In genomic region chr1:164794310-164794709, GRCh38 we compare ENCODE assay signal across 8 cellular contexts.
DNase-seq lines count a peak whose midpoint lies in the region; ATAC-seq and TF ChIP-seq lines count a peak whose summit lies in the region.

No MANE protein-coding gene starts in this region.

- H3K36me3 Mint-ChIP-seq in T-helper 17 cell (ENCODE audit: low read depth): no peaks in the 10 kb centered on the region

- H3K4me1 ChIP-seq in ascending aorta: peaks cover 0 to 27% of the 10 kb centered on the region in 2 donors
- H3K4me1 ChIP-seq in stomach smooth muscle (ENCODE audit: control insufficient read depth, insufficient read depth, low read length): peaks cover 37% of the 10 kb centered on the region

- no peaks in the 10 kb centered on the region for H3K4me1 Mint-ChIP-seq in T-helper 17 cell

- no peak overlapping the region for H3K27ac Mint-ChIP-seq in T-helper 17 cell

- H3K27ac ChIP-seq in ascending aorta (peak overlapping the region; percentile 72 to 82), stomach smooth muscle (ENCODE audit: low read length) (peak overlapping the region; percentile 79)

- H3K36me3 ChIP-seq in ascending aorta (no peaks in the 10 kb centered on the region), stomach smooth muscle (ENCODE audit: control insufficient read depth in 2 of 2, insufficient read depth in 2 of 2, low read length in 2 of 2) (peaks cover 8 to 14% of the 10 kb centered on the region in 2 donors)

- H3K4me3 Mint-ChIP-seq in T-helper 17 cell: no peak overlapping the region

- H3K9me3 ChIP-seq in ascending aorta (no peaks in the 10 kb centered on the region), stomach smooth muscle (ENCODE audit: control insufficient read depth in 2 of 2, low read length in 2 of 2) (no peaks in the 10 kb centered on the region), T-helper 17 cell (ENCODE audit: control insufficient read depth, low read length, poor library complexity, severe bottlenecking) (no peaks in the 10 kb centered on the region)

- DNase-seq in HPDE6-E6E7 (ENCODE audit: extremely low spot score) (peak; percentile 72), ascending aorta (ENCODE audit: low spot score in 2 of 2) (peak; percentile 28 to 81), left ventricle myocardium superior (no peak), T-helper 17 cell (no peak), NCI-H69 (lab: John Stamatoyannopoulos, UW) (no peak)
- DNase-seq in stimulated activated naive CD4-positive, alpha-beta T cell (lab: John Stamatoyannopoulos, UW): no peak

- ATAC-seq in left ventricle myocardium superior (peak; percentile 87), GM19395 (IDR thresholded peaks at IDR 0.05; ENCODE audit: unreplicated experiment) (no peak), T-helper 17 cell (no peak)

- H3K4me3 ChIP-seq in ascending aorta: no peak overlapping the region
- H3K4me3 ChIP-seq in stomach smooth muscle (ENCODE audit: low read length in 2 of 2): no peak overlapping the region

- no peak overlapping the region for H3K9ac ChIP-seq in stomach smooth muscle (ENCODE audit: low read length in 2 of 2)

- H3K27me3 Mint-ChIP-seq in T-helper 17 cell: peaks cover 21% of the 10 kb centered on the region

- TF ChIP-seq CTCF in ascending aorta (IDR thresholded peaks at IDR 0.05): no peak

- intact Hi-C loops in ascending aorta (cut with DNase I): no loop called here
- intact Hi-C loops in left ventricle myocardium superior (cut with micrococcal nuclease): no loop called here

- H3K27me3 ChIP-seq in ascending aorta (no peaks in the 10 kb centered on the region), stomach smooth muscle (ENCODE audit: control insufficient read depth in 1 of 2, insufficient read depth in 2 of 2, low read length in 2 of 2) (no peaks in the 10 kb centered on the region)

Comparison
In these comparisons a context has a peak if more than half of its experiments do, and no peak if none do; other contexts are left out.
1. DNase-seq: peak in HPDE6-E6E7 (single experiment) and ascending aorta (2 of 2); none in left ventricle myocardium superior (single experiment), T-helper 17 cell (0 of 3), NCI-H69 (single experiment) and stimulated activated naive CD4-positive, alpha-beta T cell (0 of 6).